Comparison of ENCODE assay signal across 8 cellular contexts in the genomic region with DNA sequence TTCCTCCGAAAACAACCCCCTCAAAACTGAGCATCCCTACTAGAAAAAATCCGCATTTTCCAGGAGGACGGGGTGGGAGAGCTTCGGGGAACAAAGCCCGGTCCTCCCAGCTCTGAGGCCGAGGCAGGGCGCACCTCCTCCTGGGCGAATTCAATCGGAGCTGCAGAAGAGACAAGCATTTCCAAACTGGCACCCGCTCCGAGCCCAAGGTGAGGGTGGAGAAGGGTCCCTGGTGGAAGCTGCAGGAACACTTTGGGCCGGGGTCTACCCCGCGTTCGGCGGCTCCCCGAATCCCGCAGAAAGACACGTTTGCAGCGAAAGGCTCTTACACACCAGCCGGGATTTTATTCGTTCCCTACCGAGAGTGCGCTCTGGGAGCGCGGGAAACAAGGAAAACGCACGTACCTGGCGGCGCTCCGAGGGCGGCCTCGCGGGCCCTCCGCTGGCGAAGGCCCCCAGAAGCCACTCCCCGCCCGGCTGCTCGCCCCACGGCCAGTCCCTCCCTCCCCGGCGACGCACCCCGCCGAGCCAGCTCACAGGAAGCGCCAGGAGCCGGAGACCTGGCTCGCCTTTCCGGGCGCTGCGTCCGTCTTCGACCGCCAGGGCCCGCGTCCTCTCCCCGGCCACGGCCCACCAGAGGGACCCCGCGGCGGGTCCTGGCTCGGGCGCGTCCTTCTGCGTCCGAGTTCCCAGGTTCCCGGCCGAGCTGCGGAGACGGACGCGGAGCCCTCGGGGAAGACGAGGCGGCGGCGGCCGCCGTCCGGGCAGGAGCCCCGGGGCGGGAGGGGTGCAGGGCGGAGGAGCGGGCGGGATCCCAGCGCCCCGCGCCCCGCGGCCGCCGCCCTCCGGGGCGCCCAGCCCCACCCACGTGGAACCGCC. TPM values are rescaled to one million over a fixed set of nuclear protein-coding genes. Genes with fewer than 3 reads are reported as not detected.
DNase-seq lines count a peak whose midpoint lies in the region; ATAC-seq, FAIRE-seq and TF ChIP-seq lines count a peak whose summit lies in the region.

No MANE protein-coding gene starts in this region.

- H2BK120ac ChIP-seq in H1 (replicated peaks; ENCODE audit: low read depth, low read length) = peak overlapping the region; percentile 47
- H2BK120ac ChIP-seq in mesenchymal stem cell (ENCODE audit: low read depth, low read length) = peak overlapping the region; percentile 99

- H2AFZ ChIP-seq in H1 (ENCODE audit: low read length) (no peak overlapping the region), mesenchymal stem cell (ENCODE audit: low read depth, low read length) (no peak overlapping the region)

- no peak overlapping the region for H2BK15ac ChIP-seq in H1 (ENCODE audit: low read length)
- H2BK15ac ChIP-seq in mesenchymal stem cell (ENCODE audit: low read depth, poor library complexity, severe bottlenecking) = peak overlapping the region; percentile 90

- H3K9ac ChIP-seq in H1 (replicated peaks in 1 of 4; ENCODE audit: extremely low read depth in 1 of 4, low read depth in 3 of 4, low read length in 3 of 4) (peak overlapping the region; percentile 13 to 81 (median 78)), mesenchymal stem cell (ENCODE audit: low read length) (peak overlapping the region; percentile 99)

- POLR2A ChIA-PET in H1 (lab: Charles Lee; ENCODE audit: partially characterized antibody) = interaction anchor here (1.4 to 1.7 kb wide), 2 partner anchors 28 to 51 kb away, joined by 3 to 4 read pairs; no protein-coding TSS in a partner anchor

- peak; percentile 22 for ATAC-seq in GM18519 (IDR thresholded peaks at IDR 0.05; ENCODE audit: low FRiP score, unreplicated experiment)
- peak; percentile 30 for ATAC-seq in HG03025 (IDR thresholded peaks at IDR 0.05; ENCODE audit: low FRiP score, unreplicated experiment)
- ATAC-seq in stimulated activated effector memory CD8-positive, alpha-beta T cell treated with anti-CD3 and anti-CD28 coated beads, Interleukin-12 subunit alpha, Interleukin-12 subunit beta, amount 100 ng/mL, for 72 hours = peak; percentile 81

- FAIRE-seq in H1 (lab: Jason Lieb, UNC) = no peak

- H3K36me3 Mint-ChIP-seq in stimulated activated effector memory CD8-positive, alpha-beta T cell treated with anti-CD3 and anti-CD28 coated beads, Interleukin-12 subunit alpha, Interleukin-12 subunit beta, amount 100 ng/mL, for 72 hours = peaks cover 11% of the 10 kb centered on the region

- DNase-seq in AG09319 (ENCODE audit: extremely low read depth, low read depth) = peak; percentile 80
- peak; percentile 90 for DNase-seq in NCI-H2227 (lab: John Stamatoyannopoulos, UW; ENCODE audit: unreplicated experiment)
- DNase-seq in activated CD4-positive, alpha-beta T cell treated with anti-CD3 and anti-CD28 coated beads, Interleukin-2, amount 50 U/mL, for 4 hours = peak; percentile 11 to 12
- DNase-seq in H1 (ENCODE audit: low read depth in 1 of 2, low spot score in 2 of 2) = peak in 1 of 2 experiments; percentile 88
- peak; percentile 90 for DNase-seq in mesenchymal stem cell
- DNase-seq in stimulated activated effector memory CD8-positive, alpha-beta T cell treated with anti-CD3 and anti-CD28 coated beads, Interleukin-12 subunit alpha, Interleukin-12 subunit beta, amount 100 ng/mL, for 72 hours (ENCODE audit: low spot score in 2 of 2) = peak; percentile 60 to 84

- no peaks in the 10 kb centered on the region for H3K9me3 Mint-ChIP-seq in stimulated activated effector memory CD8-positive, alpha-beta T cell treated with anti-CD3 and anti-CD28 coated beads, Interleukin-12 subunit alpha, Interleukin-12 subunit beta, amount 100 ng/mL, for 72 hours

- TF ChIP-seq CTCF in AG09319 (IDR thresholded peaks at IDR 0.05; ENCODE audit: low read depth, low read length) (peak; percentile 7), H1 (IDR thresholded peaks at IDR 0.05; ENCODE audit: control extremely low read depth in 1 of 3, insufficient read depth in 1 of 3, low read depth in 1 of 3, low read length in 3 of 3) (peak in 2 of 3 experiments; percentile 5 to 22; a peak in 2 of 4 replicates)

- H3K27ac ChIP-seq in H1 (ENCODE audit: low read depth, low read length) (peak overlapping the region; percentile 39; the same call in 1 of the 2 replicates), mesenchymal stem cell (ENCODE audit: low read length, poor library complexity, severe bottlenecking) (peak overlapping the region; percentile 98)

- H2BK12ac ChIP-seq in H1 (ENCODE audit: low read depth, low read length) = no peak overlapping the region
- peak overlapping the region; percentile 11 to 60 for H2BK12ac ChIP-seq in mesenchymal stem cell (ENCODE audit: low read length in 2 of 2)

- H4K20me1 ChIP-seq in H1 (replicated peaks in 1 of 2; ENCODE audit: control insufficient read depth in 1 of 2, insufficient read depth in 2 of 2, low read length in 2 of 2) = peaks cover 0 to 5% of the 10 kb centered on the region in 2 experiments

- CTCF ChIA-PET in H1 (lab: Charles Lee; ENCODE audit: partially characterized antibody) = interaction anchor here (0.6 to 1.0 kb wide), 2 partner anchors 32 to 49 kb away, joined by 3 read pairs; no protein-coding TSS in a partner anchor

- no peaks in the 10 kb centered on the region; a peak in 1 of 8 replicates for H3K36me3 ChIP-seq in H1 (ENCODE audit: control insufficient read depth in 2 of 4, insufficient read depth in 4 of 4, low read length in 3 of 4)
- peaks cover 0 to 16% of the 10 kb centered on the region in 2 experiments for H3K36me3 ChIP-seq in mesenchymal stem cell (ENCODE audit: control insufficient read depth in 1 of 2, insufficient read depth in 2 of 2, low read depth in 1 of 2, low read length in 2 of 2)

- no peak overlapping the region for H3K27ac Mint-ChIP-seq in stimulated activated effector memory CD8-positive, alpha-beta T cell treated with anti-CD3 and anti-CD28 coated beads, Interleukin-12 subunit alpha, Interleukin-12 subunit beta, amount 100 ng/mL, for 72 hours

- peaks cover 38 to 83% (median 71%) of the 10 kb centered on the region in 4 experiments for H3K27me3 ChIP-seq in H1 (replicated peaks in 1 of 4; ENCODE audit: control insufficient read depth in 3 of 4, extremely low read depth in 1 of 4, insufficient read depth in 3 of 4, low read length in 3 of 4)
- H3K27me3 ChIP-seq in mesenchymal stem cell (ENCODE audit: control insufficient read depth in 1 of 2, insufficient read depth in 1 of 2, low read length in 2 of 2) = peaks cover 0 to 8% of the 10 kb centered on the region in 2 experiments

- H3K4ac ChIP-seq in H1 (replicated peaks; ENCODE audit: insufficient read length, low read depth, low read length) (peak overlapping the region; percentile 62), mesenchymal stem cell (ENCODE audit: low read depth in 1 of 2, low read length in 2 of 2) (peak overlapping the region; percentile 95 to 98)

- H2BK20ac ChIP-seq in H1 (ENCODE audit: low read length) = no peak overlapping the region

- peak overlapping the region; percentile 77 for H4K91ac ChIP-seq in H1 (replicated peaks; ENCODE audit: insufficient read length, low read length)
- peak overlapping the region; percentile 64 for H4K91ac ChIP-seq in mesenchymal stem cell (ENCODE audit: low read length)

- peak overlapping the region; percentile 52; the same call in 1 of the 2 replicates for H2BK5ac ChIP-seq in H1 (ENCODE audit: low read depth, low read length)
- peak overlapping the region; percentile 87 for H2BK5ac ChIP-seq in mesenchymal stem cell (ENCODE audit: low read depth, low read length, poor library complexity, severe bottlenecking)

- H3K9me3 ChIP-seq in H1 (ENCODE audit: insufficient read depth in 2 of 2, low read depth in 1 of 2, low read length in 1 of 2) = no peaks in the 10 kb centered on the region
- H3K9me3 ChIP-seq in mesenchymal stem cell (ENCODE audit: control insufficient read depth, low read length) = no peaks in the 10 kb centered on the region

- H3K4me3 ChIP-seq in H1 (ENCODE audit: extremely low read depth in 1 of 4, insufficient read depth in 2 of 4, low read depth in 3 of 4, low read length in 4 of 4) = peak overlapping the region; percentile 71 to 84 (median 71)
- H3K4me3 ChIP-seq in mesenchymal stem cell (ENCODE audit: insufficient read depth in 1 of 2, low read depth in 1 of 2, low read length in 2 of 2) = peak overlapping the region; percentile 86 to 95

- H4K8ac ChIP-seq in H1 (ENCODE audit: extremely low read depth, insufficient read depth, low read length) (peak overlapping the region; percentile 97), mesenchymal stem cell (ENCODE audit: low read length) (peak overlapping the region; percentile 69)

- no peaks in the 10 kb centered on the region for H3K79me2 ChIP-seq in H1 (ENCODE audit: control insufficient read depth in 1 of 2, insufficient read depth in 2 of 2, low read length in 2 of 2)

- no peak overlapping the region for H3K14ac ChIP-seq in H1 (ENCODE audit: insufficient read length)
- H3K14ac ChIP-seq in mesenchymal stem cell (ENCODE audit: low read length in 2 of 2) = peak overlapping the region; percentile 86 to 92

- H3K23me2 ChIP-seq in H1 (ENCODE audit: low read depth, low read length) = peaks cover 25% of the 10 kb centered on the region; the same call in 1 of the 2 replicates

- H3K79me1 ChIP-seq in H1 (ENCODE audit: low read depth, low read length) = no peaks in the 10 kb centered on the region
- H3K79me1 ChIP-seq in mesenchymal stem cell (replicated peaks; ENCODE audit: low read length, poor library complexity, severe bottlenecking) = peaks cover 5% of the 10 kb centered on the region

- TF ChIP-seq RAD21 in H1 (IDR thresholded peaks at IDR 0.05 in 1 of 2, conservative IDR thresholded peaks at IDR 0.05 in 1 of 2; ENCODE audit: low read depth in 2 of 2, low read length in 2 of 2) = no peak; a peak in 1 of 4 replicates

- 1% methylated on average over 40 of the region's 96 CpGs; no CpG with 5 or more reads in 1 of the 2 experiments for WGBS in H1 (ENCODE audit: extremely low coverage in 1 of 2, insufficient coverage in 1 of 2, insufficient read length in 1 of 2, insufficient replicate concordance in 2 of 2, low coverage in 1 of 2, low lambda C conversion rate in 2 of 2, missing lambda C conversion rate in 1 of 2), 2 experiments
- 1% methylated on average over 54 of the region's 96 CpGs for WGBS in mesenchymal stem cell

- peak overlapping the region; percentile 92 to 93 for H3K4me2 ChIP-seq in H1 (ENCODE audit: insufficient read depth in 1 of 2, low read depth in 2 of 2, low read length in 2 of 2)
- H3K4me2 ChIP-seq in mesenchymal stem cell (ENCODE audit: low read length, poor library complexity, severe bottlenecking) = peak overlapping the region; percentile 94

- H3K4me3 Mint-ChIP-seq in stimulated activated effector memory CD8-positive, alpha-beta T cell treated with anti-CD3 and anti-CD28 coated beads, Interleukin-12 subunit alpha, Interleukin-12 subunit beta, amount 100 ng/mL, for 72 hours = peak overlapping the region; percentile 64

- H3K18ac ChIP-seq in H1 (ENCODE audit: extremely low read depth, low read length) = peak overlapping the region; percentile 95
- peak overlapping the region; percentile 79 to 92 for H3K18ac ChIP-seq in mesenchymal stem cell (ENCODE audit: low read depth in 1 of 2, low read length in 2 of 2)

- peaks cover 0 to 30% (median 12%) of the 10 kb centered on the region in 4 experiments; a peak in 6 of 7 replicates for H3K4me1 ChIP-seq in H1 (replicated peaks in 1 of 4; ENCODE audit: control insufficient read depth in 3 of 4, insufficient read depth in 4 of 4, low read length in 3 of 4)
- H3K4me1 ChIP-seq in mesenchymal stem cell (ENCODE audit: control insufficient read depth, insufficient read depth, low read depth, low read length) = peaks cover 32% of the 10 kb centered on the region

- peak overlapping the region; percentile 75 for H4K5ac ChIP-seq in H1 (ENCODE audit: insufficient read length, low read depth, low read length)

- no peak for TF ChIP-seq POLR2A in H1 (IDR thresholded peaks at IDR 0.05; ENCODE audit: control extremely low read depth in 1 of 2, low read depth in 2 of 2, low read length in 2 of 2)

- H3K4me1 Mint-ChIP-seq in stimulated activated effector memory CD8-positive, alpha-beta T cell treated with anti-CD3 and anti-CD28 coated beads, Interleukin-12 subunit alpha, Interleukin-12 subunit beta, amount 100 ng/mL, for 72 hours = peaks cover 14% of the 10 kb centered on the region

- no peak overlapping the region for H3K23ac ChIP-seq in H1 (ENCODE audit: insufficient read length)
- H3K23ac ChIP-seq in mesenchymal stem cell (ENCODE audit: low read length in 2 of 2) = peak overlapping the region; percentile 20 to 97

- no peak for TF ChIP-seq EP300 in H1 (IDR thresholded peaks at IDR 0.05; ENCODE audit: borderline replicate concordance in 1 of 2, low read depth in 2 of 2, low read length in 2 of 2)

- H2AK5ac ChIP-seq in H1 (ENCODE audit: low read depth, low read length) (no peak overlapping the region), mesenchymal stem cell (ENCODE audit: low read length, severe bottlenecking) (no peak overlapping the region)

- no peak overlapping the region for H3K56ac ChIP-seq in H1 (replicated peaks; ENCODE audit: insufficient read length, low read depth, low read length)

RNA-seq across cellular contexts. Expression of a gene that starts 49.8 kb away (rescaled TPM):
- 0.58 and 0.71 TPM in 2 replicates for total RNA-seq in H1 (2021; fragmentation: NEBNext Ultra II Directional; extraction: Animal tissue kit (Norgen Biotek cat#: 25700))
- polyA plus RNA-seq in H1 (2011; rRNA removed) = 0.26 and 0.61 TPM in 2 replicates
- 0.47 TPM for polyA plus RNA-seq in H1 (2011; cell fraction: cytosol; rRNA removed)
- polyA plus RNA-seq in H1 (2011; cell fraction: nucleus; rRNA removed) = 2.9 TPM
- polyA plus RNA-seq in H1 (2012, experiment 1 of 2) = 0.44 to 0.98 TPM (median 0.89 TPM) in 4 replicates
- polyA plus RNA-seq in H1 (2012, experiment 2 of 2) = 0.58 TPM
- polyA plus RNA-seq in H1 (2013, experiment 1 of 2) = 0.45 TPM
- 0.50 TPM for polyA plus RNA-seq in H1 (2013, experiment 2 of 2)
- polyA minus RNA-seq in H1 (2011; rRNA and poly(A)+ RNA removed) = 0.88 and 0.95 TPM in 2 replicates
- 3.2 TPM for polyA minus RNA-seq in H1 (2011; cell fraction: cytosol; rRNA and poly(A)+ RNA removed)
- polyA minus RNA-seq in H1 (2011; cell fraction: nucleus; rRNA and poly(A)+ RNA removed) = 1.3 TPM
- polyA plus RNA-seq in mesenchymal stem cell (2013, experiment 1 of 2) = 8.3 TPM
- 8.6 TPM for polyA plus RNA-seq in mesenchymal stem cell (2013, experiment 2 of 2)

RNA-seq across cellular contexts. Expression of a gene that starts 50.3 kb away (rescaled TPM):
- 35.7 and 41.0 TPM in 2 replicates for total RNA-seq in H1 (2021; fragmentation: NEBNext Ultra II Directional; extraction: Animal tissue kit (Norgen Biotek cat#: 25700))
- 26.4 and 44.4 TPM in 2 replicates for polyA plus RNA-seq in H1 (2011; rRNA removed)
- polyA plus RNA-seq in H1 (2011; cell fraction: cytosol; rRNA removed) = 26.3 TPM
- polyA plus RNA-seq in H1 (2011; cell fraction: nucleus; rRNA removed) = 76.9 TPM
- polyA plus RNA-seq in H1 (2012, experiment 1 of 2) = 24.8 to 37.5 TPM (median 34.7 TPM) in 4 replicates
- polyA plus RNA-seq in H1 (2012, experiment 2 of 2) = 22.5 TPM
- 29.8 TPM for polyA plus RNA-seq in H1 (2013, experiment 1 of 2)
- polyA plus RNA-seq in H1 (2013, experiment 2 of 2) = 28.9 TPM
- 35.9 and 40.0 TPM in 2 replicates for polyA minus RNA-seq in H1 (2011; rRNA and poly(A)+ RNA removed)
- 38.1 TPM for polyA minus RNA-seq in H1 (2011; cell fraction: cytosol; rRNA and poly(A)+ RNA removed)
- polyA minus RNA-seq in H1 (2011; cell fraction: nucleus; rRNA and poly(A)+ RNA removed) = 47.8 TPM
- 54.5 TPM for polyA plus RNA-seq in mesenchymal stem cell (2013, experiment 1 of 2)
- 52.5 TPM for polyA plus RNA-seq in mesenchymal stem cell (2013, experiment 2 of 2)

Comparison
In these comparisons a context has a peak if more than half of its experiments do, and no peak if none do; other contexts are left out.
1. ATAC-seq: peak in every context shown above with its lines; median percentile 81 in stimulated activated effector memory CD8-positive, alpha-beta T cell treated with anti-CD3 and anti-CD28 coated beads, Interleukin-12 subunit alpha, Interleukin-12 subunit beta, amount 100 ng/mL, for 72 hours; 30 in HG03025; 22 in GM18519.